Comparison of ENCODE assay signal across 22 cellular contexts in the genomic region with DNA sequence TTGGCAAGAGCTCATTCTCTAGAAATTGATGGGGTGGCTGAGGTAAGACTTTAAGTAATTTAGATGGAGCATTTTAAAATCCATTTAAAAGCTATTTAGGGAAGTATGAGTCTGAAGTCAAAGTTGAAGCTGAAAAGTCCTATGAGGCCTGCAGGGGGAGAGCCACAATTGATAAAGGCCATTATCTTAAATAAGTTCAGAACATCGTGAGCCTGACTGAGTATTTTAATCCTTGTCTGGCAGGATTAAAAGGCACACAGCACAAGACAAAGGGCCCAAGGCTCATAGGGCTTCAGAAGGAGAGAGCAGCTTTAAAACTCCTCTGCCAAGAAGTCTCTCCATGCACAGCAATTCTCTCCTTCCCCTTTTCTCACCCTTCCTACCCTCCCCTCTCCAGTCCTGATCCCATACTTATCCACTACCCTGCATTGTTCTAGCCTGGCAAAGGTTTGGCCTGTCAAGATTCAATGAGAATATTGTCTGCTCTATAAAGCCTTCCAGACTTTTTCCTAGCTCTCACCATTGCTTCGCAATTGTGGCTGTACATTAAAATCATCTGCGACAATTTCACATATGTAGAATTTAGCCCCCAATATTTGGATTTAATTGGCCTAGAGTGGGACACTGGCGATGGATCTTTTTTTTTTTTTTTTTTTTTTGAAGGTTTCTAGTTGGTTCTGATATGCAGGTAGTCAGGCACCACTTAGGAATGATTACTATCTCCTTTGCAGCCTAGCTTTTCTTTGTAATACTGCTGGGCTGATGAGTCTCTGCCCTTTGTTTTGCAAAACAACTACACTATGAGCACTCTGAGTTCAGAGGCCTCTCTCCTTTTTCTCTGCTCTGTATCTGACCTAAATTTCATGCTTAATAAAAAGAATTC.
DNase-seq lines count a peak whose midpoint lies in the region; ATAC-seq and TF ChIP-seq lines count a peak whose summit lies in the region.
"Had no signal": no experiment of that assay in that cellular context is flagged by ENCODE, and none has a peak within 500 bp of the region (broad histone marks: within the 10 kb centered on the region; RNA-seq: fewer than 3 reads in every experiment).

No MANE protein-coding gene starts in this region.

- peak overlapping the region; percentile 50; the same call in 2 of the 3 replicates for H3K4me3 Mint-ChIP-seq in GM23338
- H3K4me3 Mint-ChIP-seq: activated CD8-positive, alpha-beta T cell treated with anti-CD3 and anti-CD28 coated beads for 36 hours; activated naive CD8-positive, alpha-beta T cell treated with anti-CD3 and anti-CD28 coated beads for 36 hours; T-cell had no signal

- H3K27me3 ChIP-seq in GM23338 (ENCODE audit: insufficient read depth) (no peaks in the 10 kb centered on the region), OCI-LY3 (ENCODE audit: low read depth, low read length) (no peaks in the 10 kb centered on the region), osteoblast (ENCODE audit: insufficient read depth, low read length) (no peaks in the 10 kb centered on the region)
- H3K27me3 ChIP-seq: breast epithelium, heart left ventricle, suprapubic skin had no signal

- H3K27me3 Mint-ChIP-seq in GM23338 (ENCODE audit: insufficient read depth, low read depth, poor library complexity): no peaks in the 10 kb centered on the region
- H3K27me3 Mint-ChIP-seq: activated CD8-positive, alpha-beta T cell treated with anti-CD3 and anti-CD28 coated beads for 36 hours; activated naive CD8-positive, alpha-beta T cell treated with anti-CD3 and anti-CD28 coated beads for 36 hours; T-cell had no signal

- H3K4me3 ChIP-seq in GM23338 (peak overlapping the region; percentile 28; the same call in 1 of the 2 replicates), OCI-LY3 (ENCODE audit: low read length) (no peak overlapping the region), osteoblast (ENCODE audit: insufficient read depth, low read length) (no peak overlapping the region)
- H3K4me3 ChIP-seq: breast epithelium, heart left ventricle, skin epidermis, suprapubic skin had no signal

- H2AFZ ChIP-seq in GM23338 (peak overlapping the region; percentile 3; the same call in 1 of the 2 replicates), OCI-LY3 (ENCODE audit: low read depth, low read length) (peak overlapping the region; percentile 28; the same call in 1 of the 2 replicates), osteoblast (ENCODE audit: low read length) (no peak overlapping the region)
- H2AFZ ChIP-seq: parathyroid adenoma had no signal

- no peaks in the 10 kb centered on the region for H3F3A ChIP-seq in GM23338 (replicated peaks; ENCODE audit: low read depth)

- H3K36me3 Mint-ChIP-seq in GM23338 (ENCODE audit: low read depth): no peaks in the 10 kb centered on the region
- H3K36me3 Mint-ChIP-seq: activated naive CD8-positive, alpha-beta T cell treated with anti-CD3 and anti-CD28 coated beads for 36 hours; T-cell had no signal

- H3K27ac Mint-ChIP-seq in GM23338: peak overlapping the region; percentile 91
- H3K27ac Mint-ChIP-seq: activated CD8-positive, alpha-beta T cell treated with anti-CD3 and anti-CD28 coated beads for 36 hours; activated naive CD8-positive, alpha-beta T cell treated with anti-CD3 and anti-CD28 coated beads for 36 hours; T-cell had no signal

- H4K20me1 ChIP-seq in GM23338 (replicated peaks; ENCODE audit: insufficient read depth) (no peaks in the 10 kb centered on the region), OCI-LY3 (ENCODE audit: insufficient read depth, low read length) (no peaks in the 10 kb centered on the region), osteoblast (ENCODE audit: insufficient read depth, low read length) (no peaks in the 10 kb centered on the region)

- DNase-seq in GM23338 (ENCODE audit: low spot score): peak; percentile 76
- peak; percentile 75 for DNase-seq in iPS DF 19.7 (ENCODE audit: low read depth, low spot score)
- DNase-seq in osteoblast (ENCODE audit: insufficient read length, low spot score, missing footprints): peak; percentile 4
- no peak for DNase-seq in Kasumi-1 (lab: John Stamatoyannopoulos, UW)
- no peak for DNase-seq in T-helper 2 cell
- DNase-seq: activated CD8-positive, alpha-beta T cell treated with anti-CD3 and anti-CD28 coated beads for 36 hours; activated naive CD8-positive, alpha-beta T cell treated with anti-CD3 and anti-CD28 coated beads for 36 hours; activated T-cell treated with anti-CD3 and anti-CD28 coated beads, Interleukin-2, amount 50 U/mL, for 48 hours; AML-193; heart left ventricle; NCI-H1417; NCI-H2171; NCI-H774; T-cell had no signal

- H3K4me2 ChIP-seq in GM23338: peak overlapping the region; percentile 56
- no peak overlapping the region for H3K4me2 ChIP-seq in OCI-LY3 (ENCODE audit: low read length)
- H3K4me2 ChIP-seq in osteoblast (ENCODE audit: insufficient read depth, low read length): no peak overlapping the region

- H3K9ac ChIP-seq in OCI-LY3 (ENCODE audit: low read length): no peak overlapping the region
- H3K9ac ChIP-seq: parathyroid adenoma had no signal

- TF ChIP-seq CTCF in GM23338 (conservative IDR thresholded peaks at IDR 0.05; ENCODE audit: low read depth in 2 of 2) (peak; percentile 22 to 41; a peak in 3 of 4 replicates), OCI-LY3 (IDR thresholded peaks at IDR 0.05; ENCODE audit: low read depth, low read length) (peak; percentile 19), osteoblast (IDR thresholded peaks at IDR 0.05; ENCODE audit: extremely low read depth, low read depth, low read length) (no peak)

- H3K36me3 ChIP-seq in GM23338 (ENCODE audit: insufficient read depth) (no peaks in the 10 kb centered on the region), OCI-LY3 (replicated peaks; ENCODE audit: low read depth, low read length) (no peaks in the 10 kb centered on the region), osteoblast (ENCODE audit: insufficient read depth, low read length) (no peaks in the 10 kb centered on the region)
- H3K36me3 ChIP-seq: breast epithelium, heart left ventricle, suprapubic skin had no signal

- ATAC-seq in GM23338: peak; percentile 98
- ATAC-seq in HG03442 (IDR thresholded peaks at IDR 0.05; ENCODE audit: unreplicated experiment): no peak
- ATAC-seq: activated CD8-positive, alpha-beta T cell treated with anti-CD3 and anti-CD28 coated beads for 36 hours; esophagus mucosa; left lobe of liver; T-cell had no signal

- H3K9me3 ChIP-seq in OCI-LY3 (ENCODE audit: insufficient read depth, low read length) (no peaks in the 10 kb centered on the region), osteoblast (ENCODE audit: low read depth, low read length) (no peaks in the 10 kb centered on the region)
- H3K9me3 ChIP-seq: breast epithelium, heart left ventricle, suprapubic skin had no signal

- no peaks in the 10 kb centered on the region; the same call in 2 of the 3 replicates for H3K9me3 Mint-ChIP-seq in GM23338
- H3K9me3 Mint-ChIP-seq: activated CD8-positive, alpha-beta T cell treated with anti-CD3 and anti-CD28 coated beads for 36 hours had no signal

- H3K79me2 ChIP-seq in GM23338 (replicated peaks; ENCODE audit: insufficient read depth): no peaks in the 10 kb centered on the region
- H3K79me2 ChIP-seq in OCI-LY3 (ENCODE audit: low read length): no peaks in the 10 kb centered on the region
- no peaks in the 10 kb centered on the region for H3K79me2 ChIP-seq in osteoblast (ENCODE audit: insufficient read depth, low read length)
- H3K79me2 ChIP-seq: parathyroid adenoma had no signal

- H3K4me1 ChIP-seq in GM23338 (ENCODE audit: insufficient read depth): peaks cover 24% of the 10 kb centered on the region
- no peaks in the 10 kb centered on the region for H3K4me1 ChIP-seq in OCI-LY3 (ENCODE audit: low read length)
- H3K4me1 ChIP-seq in osteoblast (ENCODE audit: insufficient read depth, low read length): no peaks in the 10 kb centered on the region
- H3K4me1 ChIP-seq: breast epithelium, parathyroid adenoma, suprapubic skin had no signal

- H3K9me2 ChIP-seq in GM23338 (ENCODE audit: insufficient read depth): no peaks in the 10 kb centered on the region

- H3K27ac ChIP-seq in GM23338 (ENCODE audit: low read depth): peak overlapping the region; percentile 64
- H3K27ac ChIP-seq in OCI-LY3 (ENCODE audit: low read length): no peak overlapping the region
- no peak overlapping the region for H3K27ac ChIP-seq in osteoblast (ENCODE audit: low read depth, low read length)
- H3K27ac ChIP-seq: breast epithelium, heart left ventricle, parathyroid adenoma, skin epidermis, suprapubic skin had no signal

- H3K4me1 Mint-ChIP-seq in GM23338: peaks cover 13% of the 10 kb centered on the region
- H3K4me1 Mint-ChIP-seq: activated naive CD8-positive, alpha-beta T cell treated with anti-CD3 and anti-CD28 coated beads for 36 hours; T-cell had no signal

TF ChIP-seq in GM23338, 12 proteins besides CTCF, POLR2A, EP300 and RAD21 (continues in another document):
- TF ChIP-seq NANOG (IDR thresholded peaks at IDR 0.05; ENCODE audit: borderline replicate concordance): peak; percentile 73
- no peak for TF ChIP-seq EZH2phosphoT487 (IDR thresholded peaks at IDR 0.05; ENCODE audit: unreplicated experiment)

Comparison
In these comparisons a context has a peak if more than half of its experiments do, and no peak if none do; other contexts are left out.
1. DNase-seq: peak in GM23338 (single experiment), iPS DF 19.7 (single experiment) and osteoblast (single experiment); none in Kasumi-1 (0 of 2) and T-helper 2 cell (0 of 5).